Comparison of ENCODE assay signal across 20 cellular contexts in genomic region chr16:23570992-23571632, GRCh38. TPM values are rescaled to one million over a fixed set of nuclear protein-coding genes. Genes with fewer than 3 reads are reported as not detected.
DNase-seq lines count a peak whose midpoint lies in the region; ATAC-seq and TF ChIP-seq lines count a peak whose summit lies in the region.
"Had no signal": no experiment of that assay in that cellular context is flagged by ENCODE, and none has a peak within 500 bp of the region (broad histone marks: within the 10 kb centered on the region; RNA-seq: fewer than 3 reads in every experiment).

No MANE protein-coding gene starts in this region.

- intact Hi-C loops in dendritic cell treated with granulocyte-macrophage colony-stimulating factor and Interleukin-4, amounts not matched to agents 40 ng/mL and 50 ng/mL, for 4 days (cut with micrococcal nuclease): no loop called here

- no peak overlapping the region for H3K4me3 ChIP-seq in tibial nerve
- H3K4me3 ChIP-seq: cardiac muscle cell, esophagus muscularis mucosa, prostate gland, smooth muscle cell, thyroid gland had no signal

- H3K27me3 ChIP-seq in tibial nerve: no peaks in the 10 kb centered on the region
- H3K27me3 ChIP-seq: BLaER1 treated with 17β-estradiol and CSF1 and Interleukin-3, amounts not matched to agents 10 nM and 100 nM; cardiac muscle cell; esophagus muscularis mucosa; thyroid gland had no signal

- peak overlapping the region; percentile 56 for H3K27ac Mint-ChIP-seq in dendritic cell treated with granulocyte-macrophage colony-stimulating factor and Interleukin-4, amounts not matched to agents 40 ng/mL and 50 ng/mL, for 4 days
- H3K27ac Mint-ChIP-seq in stimulated activated effector memory CD8-positive, alpha-beta T cell treated with anti-CD3 and anti-CD28 coated beads, Interleukin-12 subunit alpha, Interleukin-12 subunit beta, amount 100 ng/mL, for 72 hours: peak overlapping the region; percentile 73
- H3K27ac Mint-ChIP-seq: nephron had no signal

- no peak overlapping the region for H3K27ac ChIP-seq in tibial nerve
- H3K27ac ChIP-seq: cardiac muscle cell, esophagus muscularis mucosa, prostate gland, thyroid gland, WERI-Rb-1 had no signal

- peaks cover 90% of the 10 kb centered on the region for H3K36me3 Mint-ChIP-seq in dendritic cell treated with granulocyte-macrophage colony-stimulating factor and Interleukin-4, amounts not matched to agents 40 ng/mL and 50 ng/mL, for 4 days (ENCODE audit: low read depth)
- H3K36me3 Mint-ChIP-seq in stimulated activated effector memory CD8-positive, alpha-beta T cell treated with anti-CD3 and anti-CD28 coated beads, Interleukin-12 subunit alpha, Interleukin-12 subunit beta, amount 100 ng/mL, for 72 hours: peaks cover 92% of the 10 kb centered on the region

- TF ChIP-seq EP300 in tibial nerve (IDR thresholded peaks at IDR 0.05): no peak

- in situ Hi-C loops in GM13976 (cut with MboI; ENCODE audit: low sequenced_read_pairs, unreplicated experiment): no loop called here

- H3K4me1 ChIP-seq in tibial nerve: no peaks in the 10 kb centered on the region
- H3K4me1 ChIP-seq: esophagus muscularis mucosa, prostate gland, thyroid gland had no signal

- TF ChIP-seq POLR2A in tibial nerve (IDR thresholded peaks at IDR 0.05): no peak

- peaks cover 0 to 98% (median 17%) of the 10 kb centered on the region in 3 donors for H3K36me3 ChIP-seq in tibial nerve

- DNase-seq in GM13976 (ENCODE audit: low spot score): peak; percentile 29
- peak; percentile 85 to 94 for DNase-seq in NOMO-1 (lab: John Stamatoyannopoulos, UW; ENCODE audit: unreplicated experiment in 2 of 2)
- DNase-seq in stimulated activated effector memory CD8-positive, alpha-beta T cell treated with anti-CD3 and anti-CD28 coated beads, Interleukin-12 subunit alpha, Interleukin-12 subunit beta, amount 100 ng/mL, for 72 hours (ENCODE audit: low spot score in 2 of 2): no peak
- no peak for DNase-seq in activated effector memory CD4-positive, alpha-beta T cell treated with anti-CD3 and anti-CD28 coated beads, Interleukin-2, amount 50 U/mL, for 16 hours
- no peak for DNase-seq in tibial nerve (ENCODE audit: low spot score in 2 of 2)
- no peak for DNase-seq in NCI-H2171 treated with DMSO at 0.1 percent for 48 hours (lab: John Stamatoyannopoulos, UW)
- DNase-seq: glutamatergic neuron, immature natural killer cell, NCI-H1930, NCI-H510A treated with DMSO at 0.1 percent for 48 hours, thyroid gland, WERI-Rb-1 had no signal

- no peak for ATAC-seq in stimulated activated effector memory CD8-positive, alpha-beta T cell treated with anti-CD3 and anti-CD28 coated beads, Interleukin-12 subunit alpha, Interleukin-12 subunit beta, amount 100 ng/mL, for 72 hours
- ATAC-seq: T-cell had no signal

- WGBS in tibial nerve, 2 donors: 77 to 86% methylated on average over 8 of the region's 8 CpGs

- no peak for TF ChIP-seq CTCF in GM13976 (IDR thresholded peaks at IDR 0.05; ENCODE audit: borderline replicate concordance, control extremely low read depth, extremely low read depth, insufficient read depth, missing control alignments)
- no peak for TF ChIP-seq CTCF in tibial nerve (IDR thresholded peaks at IDR 0.05)

- H3K4me3 Mint-ChIP-seq in dendritic cell treated with granulocyte-macrophage colony-stimulating factor and Interleukin-4, amounts not matched to agents 40 ng/mL and 50 ng/mL, for 4 days: no peak overlapping the region
- H3K4me3 Mint-ChIP-seq in stimulated activated effector memory CD8-positive, alpha-beta T cell treated with anti-CD3 and anti-CD28 coated beads, Interleukin-12 subunit alpha, Interleukin-12 subunit beta, amount 100 ng/mL, for 72 hours: no peak overlapping the region
- H3K4me3 Mint-ChIP-seq: immature natural killer cell, nephron, T-cell had no signal

- H3K9me3 ChIP-seq in tibial nerve: no peaks in the 10 kb centered on the region
- H3K9me3 ChIP-seq: BLaER1 treated with 17β-estradiol and CSF1 and Interleukin-3, amounts not matched to agents 10 nM and 100 nM; esophagus muscularis mucosa; prostate gland; thyroid gland had no signal

- peaks cover 38% of the 10 kb centered on the region for H3K4me1 Mint-ChIP-seq in dendritic cell treated with granulocyte-macrophage colony-stimulating factor and Interleukin-4, amounts not matched to agents 40 ng/mL and 50 ng/mL, for 4 days (ENCODE audit: low read depth)
- peaks cover 6% of the 10 kb centered on the region for H3K4me1 Mint-ChIP-seq in stimulated activated effector memory CD8-positive, alpha-beta T cell treated with anti-CD3 and anti-CD28 coated beads, Interleukin-12 subunit alpha, Interleukin-12 subunit beta, amount 100 ng/mL, for 72 hours
- H3K4me1 Mint-ChIP-seq: immature natural killer cell, nephron had no signal

- H3K9me3 Mint-ChIP-seq in dendritic cell treated with granulocyte-macrophage colony-stimulating factor and Interleukin-4, amounts not matched to agents 40 ng/mL and 50 ng/mL, for 4 days: no peaks in the 10 kb centered on the region
- no peaks in the 10 kb centered on the region for H3K9me3 Mint-ChIP-seq in stimulated activated effector memory CD8-positive, alpha-beta T cell treated with anti-CD3 and anti-CD28 coated beads, Interleukin-12 subunit alpha, Interleukin-12 subunit beta, amount 100 ng/mL, for 72 hours
- H3K9me3 Mint-ChIP-seq: immature natural killer cell, nephron, T-cell had no signal

- no peaks in the 10 kb centered on the region for H3K27me3 Mint-ChIP-seq in dendritic cell treated with granulocyte-macrophage colony-stimulating factor and Interleukin-4, amounts not matched to agents 40 ng/mL and 50 ng/mL, for 4 days
- H3K27me3 Mint-ChIP-seq: T-cell had no signal

RNA-seq across cellular contexts. Expression of gene UBFD1, which starts 13.6 kb away (rescaled TPM):
- 100 to 1,000 TPM in 1 of 4 donors, 10 to 100 TPM in 3; 70.5 to 110 (median 76.5) TPM for total RNA-seq in tibial nerve

RNA-seq across cellular contexts. Expression of gene EARS2, which starts 14.0 kb away (rescaled TPM):
- total RNA-seq in tibial nerve: 10 to 100 TPM; 42.2 to 70.7 (median 57.1) TPM

RNA-seq across cellular contexts. Expression of gene NDUFAB1, which starts 25.0 kb away (rescaled TPM):
- 10 to 100 TPM; 43.7 to 87.8 (median 67.1) TPM for total RNA-seq in tibial nerve

Comparison
In these comparisons a context has a peak if more than half of its experiments do, and no peak if none do; other contexts are left out.
1. DNase-seq: peak in GM13976 (single experiment) and NOMO-1 (2 of 2); none in stimulated activated effector memory CD8-positive, alpha-beta T cell treated with anti-CD3 and anti-CD28 coated beads, Interleukin-12 subunit alpha, Interleukin-12 subunit beta, amount 100 ng/mL, for 72 hours (0 of 2), activated effector memory CD4-positive, alpha-beta T cell treated with anti-CD3 and anti-CD28 coated beads, Interleukin-2, amount 50 U/mL, for 16 hours (single experiment), tibial nerve (0 of 2) and NCI-H2171 treated with DMSO at 0.1 percent for 48 hours (single experiment).